In genomic region chr2:72824224-72824842, GRCh38 we compare ENCODE assay signal across 8 cellular contexts. TPM values are rescaled to one million over a fixed set of nuclear protein-coding genes. Genes with fewer than 3 reads are reported as not detected.
DNase-seq lines count a peak whose midpoint lies in the region; ATAC-seq and TF ChIP-seq lines count a peak whose summit lies in the region.

No MANE protein-coding gene starts in this region.

- intact Hi-C loops in IMR-90 (cut with micrococcal nuclease) = no loop called here
- intact Hi-C loops in breast epithelium (cut with DNase I; ENCODE audit: low total_unique reads) = no loop called here
- intact Hi-C loops in left lung (cut with DNase I) = no loop called here
- intact Hi-C loops in spleen (cut with DNase I; ENCODE audit: low total_unique reads) = no loop called here

- H2BK5ac ChIP-seq in IMR-90 (ENCODE audit: low read depth, low read length, poor library complexity, severe bottlenecking) = no peak overlapping the region

- H4K8ac ChIP-seq in IMR-90 (ENCODE audit: low read depth in 2 of 2, low read length in 2 of 2) = no peak overlapping the region

- H3K27me3 ChIP-seq in IMR-90 (ENCODE audit: control insufficient read depth, insufficient read depth, low read length) = no peaks in the 10 kb centered on the region
- H3K27me3 ChIP-seq in breast epithelium = no peaks in the 10 kb centered on the region
- H3K27me3 ChIP-seq in mucosa of stomach (ENCODE audit: control insufficient read depth, insufficient read depth, low read length) = no peaks in the 10 kb centered on the region
- H3K27me3 ChIP-seq in left lung = peaks cover 0 to 8% of the 10 kb centered on the region in 2 donors
- peaks cover 0 to 7% (median 0%) of the 10 kb centered on the region in 7 donors for H3K27me3 ChIP-seq in spleen (replicated peaks in 1 of 7)

- H3K27ac ChIP-seq in IMR-90 (ENCODE audit: insufficient read depth, low read length) (no peak overlapping the region), breast epithelium (no peak overlapping the region), left lung (no peak overlapping the region), spleen (no peak overlapping the region)

- DNase-seq in AG20443 (ENCODE audit: low spot score) (peak; percentile 71), IMR-90 (peak; percentile 68), breast epithelium (ENCODE audit: low spot score in 2 of 2) (no peak), left lung (no peak), spleen (no peak), DMS 273 (lab: John Stamatoyannopoulos, UW; ENCODE audit: unreplicated experiment) (no peak), ecto neural progenitor cell (ENCODE audit: low spot score) (no peak)

- peak overlapping the region; percentile 11; the same call in 1 of the 2 replicates for H2AK5ac ChIP-seq in IMR-90 (ENCODE audit: low read depth, low read length)

- H3K9me3 ChIP-seq in IMR-90 (ENCODE audit: control insufficient read depth, insufficient read depth, low read length) (no peaks in the 10 kb centered on the region), breast epithelium (no peaks in the 10 kb centered on the region), mucosa of stomach (ENCODE audit: control insufficient read depth, low read length) (no peaks in the 10 kb centered on the region), left lung (no peaks in the 10 kb centered on the region), spleen (no peaks in the 10 kb centered on the region)

- dilution Hi-C loops in IMR-90 (cut with HindIII; ENCODE audit: low sequenced_read_pairs, unreplicated experiment) = no loop called here

- peaks cover 16% of the 10 kb centered on the region for H3K9me1 ChIP-seq in IMR-90 (ENCODE audit: insufficient read depth, low read length)

- BruUV-seq in IMR-90 (replicated peaks; lab: Mats Ljungman, UMichigan) = no TSS peak

- no peak overlapping the region for H2BK120ac ChIP-seq in IMR-90 (ENCODE audit: low read depth, low read length)

- H3K4ac ChIP-seq in IMR-90 (ENCODE audit: low read depth, low read length) = peak overlapping the region; percentile 28; the same call in 1 of the 2 replicates

- in situ Hi-C loops in IMR-90 (cut with MboI; ENCODE audit: low sequenced_read_pairs) = no loop called here

- no peak overlapping the region for H4K5ac ChIP-seq in IMR-90 (ENCODE audit: low read depth, low read length)

- no peak overlapping the region; the same call in 1 of the 2 replicates for H3K14ac ChIP-seq in IMR-90 (replicated peaks; ENCODE audit: low read depth, low read length)

- WGBS in IMR-90 (ENCODE audit: extremely low coverage in 2 of 2, insufficient read length in 1 of 2), 2 experiments = no CpG with 5 or more reads among the region's 4 CpGs
- 65 to 78% (median 73%) methylated on average over 4 of the region's 4 CpGs for WGBS in spleen, 5 donors

- no peak overlapping the region for H2AFZ ChIP-seq in IMR-90 (replicated peaks; ENCODE audit: low read length, poor library complexity)

- no peak overlapping the region for H3K18ac ChIP-seq in IMR-90 (ENCODE audit: low read depth, low read length)

- H3K23ac ChIP-seq in IMR-90 (ENCODE audit: low read depth, low read length) = peak overlapping the region; percentile 57

- ATAC-seq in IMR-90 (ENCODE audit: low read depth) (0 out of 2 replicates have a peak, but pooled peaks have one; percentile 8), left lung (no peak)

- peak overlapping the region; percentile 88 for H3K4me2 ChIP-seq in IMR-90 (ENCODE audit: low read depth, low read length)

- H3K79me1 ChIP-seq in IMR-90 (ENCODE audit: low read depth in 1 of 2, low read length in 2 of 2) = peaks cover 23 to 44% of the 10 kb centered on the region in 2 experiments

- H3K36me3 ChIP-seq in IMR-90 (ENCODE audit: control insufficient read depth, insufficient read depth, low read length) (no peaks in the 10 kb centered on the region; the same call in 1 of the 2 replicates), breast epithelium (no peaks in the 10 kb centered on the region), mucosa of stomach (ENCODE audit: control insufficient read depth, insufficient read depth, low read length) (no peaks in the 10 kb centered on the region), left lung (no peaks in the 10 kb centered on the region), spleen (no peaks in the 10 kb centered on the region)

- peaks cover 12% of the 10 kb centered on the region for H3K4me1 ChIP-seq in IMR-90 (ENCODE audit: control insufficient read depth, insufficient read depth, low read length)
- peaks cover 0 to 7% of the 10 kb centered on the region in 2 donors for H3K4me1 ChIP-seq in breast epithelium
- peaks cover 14% of the 10 kb centered on the region for H3K4me1 ChIP-seq in mucosa of stomach (ENCODE audit: control insufficient read depth, insufficient read depth, low read length)
- H3K4me1 ChIP-seq in left lung = peaks cover 3 to 19% of the 10 kb centered on the region in 2 donors
- H3K4me1 ChIP-seq in spleen = peaks cover 10 to 27% (median 20%) of the 10 kb centered on the region in 6 donors

- H2BK15ac ChIP-seq in IMR-90 (ENCODE audit: low read depth, low read length) = no peak overlapping the region

- H3K9ac ChIP-seq in IMR-90 (ENCODE audit: low read depth, low read length) = peak overlapping the region; percentile 31; the same call in 1 of the 2 replicates
- peak overlapping the region; percentile 79 for H3K9ac ChIP-seq in mucosa of stomach (ENCODE audit: low read length)

- TF ChIP-seq RAD21 in IMR-90 (IDR thresholded peaks at IDR 0.05; ENCODE audit: low read length) = no peak

- no peak overlapping the region for H3K56ac ChIP-seq in IMR-90 (ENCODE audit: extremely low read depth, insufficient read depth, low read length)

- TF ChIP-seq CTCF in IMR-90 (conservative IDR thresholded peaks at IDR 0.05; ENCODE audit: low read depth, low read length) = no peak
- TF ChIP-seq CTCF in breast epithelium (IDR thresholded peaks at IDR 0.05) = no peak
- no peak for TF ChIP-seq CTCF in left lung (IDR thresholded peaks at IDR 0.05)
- TF ChIP-seq CTCF in spleen (IDR thresholded peaks at IDR 0.05 in 8 of 11, conservative IDR thresholded peaks at IDR 0.05 in 3 of 11) = no peak

- POLR2A ChIA-PET in IMR-90 (lab: Charles Lee; ENCODE audit: unreplicated experiment) = no interaction called here

- no peak overlapping the region for H4K91ac ChIP-seq in IMR-90 (ENCODE audit: insufficient read depth, low read depth, low read length)

- CTCF ChIA-PET in IMR-90 (lab: Yijun Ruan, JAX) = interaction anchor here (0.6 kb wide), 1 partner anchor 103 kb away, joined by 5 read pairs; no protein-coding TSS in a partner anchor

- TF ChIP-seq POLR2A in IMR-90 (IDR thresholded peaks at IDR 0.05; ENCODE audit: low read depth, low read length) (no peak), breast epithelium (IDR thresholded peaks at IDR 0.05) (no peak), spleen (IDR thresholded peaks at IDR 0.05) (no peak)

- no peak overlapping the region for H2AK9ac ChIP-seq in IMR-90 (replicated peaks; ENCODE audit: low read depth, low read length, poor library complexity)

- H2BK20ac ChIP-seq in IMR-90 (ENCODE audit: low read depth, low read length) = no peak overlapping the region

- H3K4me3 ChIP-seq in IMR-90 (ENCODE audit: insufficient read depth, low read depth, low read length) = peak overlapping the region; percentile 85
- peak overlapping the region; percentile 71 to 96 (median 79) for H3K4me3 ChIP-seq in breast epithelium
- peak overlapping the region; percentile 66 for H3K4me3 ChIP-seq in mucosa of stomach (ENCODE audit: low read length)
- H3K4me3 ChIP-seq in left lung = peak overlapping the region in 1 of 2 donors; percentile 79
- H3K4me3 ChIP-seq in spleen = peak overlapping the region in 4 of 8 donors; percentile 4 to 87 (median 83)

- H4K20me1 ChIP-seq in IMR-90 (ENCODE audit: insufficient read depth, low read length) = peaks cover 17% of the 10 kb centered on the region

TF ChIP-seq in IMR-90, 13 proteins besides CTCF, POLR2A, EP300 and RAD21 (continues in another document):
- no peak for TF ChIP-seq BHLHE40 (IDR thresholded peaks at IDR 0.05; ENCODE audit: low read depth, low read length)
- no peak for TF ChIP-seq SMC3 (IDR thresholded peaks at IDR 0.05; ENCODE audit: low read depth, low read length)
- TF ChIP-seq RCOR1 (IDR thresholded peaks at IDR 0.05; ENCODE audit: insufficient replicate concordance, low read length) = no peak
- TF ChIP-seq, protein P1, sequence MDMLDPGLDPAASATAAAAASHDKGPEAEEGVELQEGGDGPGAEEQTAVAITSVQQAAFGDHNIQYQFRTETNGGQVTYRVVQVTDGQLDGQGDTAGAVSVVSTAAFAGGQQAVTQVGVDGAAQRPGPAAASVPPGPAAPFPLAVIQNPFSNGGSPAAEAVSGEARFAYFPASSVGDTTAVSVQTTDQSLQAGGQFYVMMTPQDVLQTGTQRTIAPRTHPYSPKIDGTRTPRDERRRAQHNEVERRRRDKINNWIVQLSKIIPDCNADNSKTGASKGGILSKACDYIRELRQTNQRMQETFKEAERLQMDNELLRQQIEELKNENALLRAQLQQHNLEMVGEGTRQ (IDR thresholded peaks at IDR 0.05; ENCODE audit: low read depth, low read length) = no peak
- no peak for TF ChIP-seq MXI1 (IDR thresholded peaks at IDR 0.05; ENCODE audit: borderline replicate concordance, low read depth, low read length)
- peak; percentile 62 for TF ChIP-seq CEBPB (IDR thresholded peaks at IDR 0.05; ENCODE audit: low read depth, low read length)
- TF ChIP-seq NFE2L2 (IDR thresholded peaks at IDR 0.05; ENCODE audit: low read depth, low read length) = no peak
- TF ChIP-seq, protein P2, sequence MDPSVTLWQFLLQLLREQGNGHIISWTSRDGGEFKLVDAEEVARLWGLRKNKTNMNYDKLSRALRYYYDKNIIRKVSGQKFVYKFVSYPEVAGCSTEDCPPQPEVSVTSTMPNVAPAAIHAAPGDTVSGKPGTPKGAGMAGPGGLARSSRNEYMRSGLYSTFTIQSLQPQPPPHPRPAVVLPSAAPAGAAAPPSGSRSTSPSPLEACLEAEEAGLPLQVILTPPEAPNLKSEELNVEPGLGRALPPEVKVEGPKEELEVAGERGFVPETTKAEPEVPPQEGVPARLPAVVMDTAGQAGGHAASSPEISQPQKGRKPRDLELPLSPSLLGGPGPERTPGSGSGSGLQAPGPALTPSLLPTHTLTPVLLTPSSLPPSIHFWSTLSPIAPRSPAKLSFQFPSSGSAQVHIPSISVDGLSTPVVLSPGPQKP (IDR thresholded peaks at IDR 0.05; ENCODE audit: borderline replicate concordance, low read depth, low read length) = no peak
- TF ChIP-seq FOS (IDR thresholded peaks at IDR 0.05; ENCODE audit: low read depth, low read length) = no peak
- TF ChIP-seq CHD1 (IDR thresholded peaks at IDR 0.05; ENCODE audit: low read depth, low read length) = no peak
- peak; percentile 67 for TF ChIP-seq MAZ (IDR thresholded peaks at IDR 0.05; ENCODE audit: borderline replicate concordance, low read depth, low read length)
- TF ChIP-seq MAFK (IDR thresholded peaks at IDR 0.05; ENCODE audit: low read depth, low read length) = no peak

RNA-seq across cellular contexts. Expression of gene EXOC6B, which starts 1.5 kb away (rescaled TPM):
- total RNA-seq in IMR-90 (2012; rRNA removed) = 29.4 and 29.7 TPM in 2 replicates
- polyA plus RNA-seq in IMR-90 (2012; rRNA removed) = 9.0 and 10.2 TPM in 2 replicates
- 4.8 and 12.8 TPM in 2 replicates for polyA plus RNA-seq in IMR-90 (2012; cell fraction: cytosol; rRNA removed)
- polyA plus RNA-seq in IMR-90 (2012; cell fraction: nucleus; rRNA removed; ENCODE audit: low replicate concordance) = 10.8 and 17.1 TPM in 2 replicates
- 10 to 100 TPM; 32.2 to 49.2 (median 37.0) TPM for total RNA-seq in breast epithelium
- 10 to 100 TPM; 24.7 to 27.1 TPM for total RNA-seq in left lung
- 10 to 100 TPM; 13.7 to 27.9 (median 23.0) TPM for total RNA-seq in spleen
- polyA plus RNA-seq in spleen = 1 to 10 TPM; 1.0 to 2.7 (median 1.5) TPM

Comparison
In these comparisons a context has a peak if more than half of its experiments do, and no peak if none do; other contexts are left out.
1. DNase-seq: peak in AG20443 (single experiment) and IMR-90 (single experiment); none in breast epithelium (0 of 2), left lung (0 of 2), spleen (single experiment), DMS 273 (single experiment) and ecto neural progenitor cell (single experiment).